Comparison of ENCODE assay signal across 11 cellular contexts in genomic region chr19:17679526-17680234, GRCh38. TPM values are rescaled to one million over a fixed set of nuclear protein-coding genes. Genes with fewer than 3 reads are reported as not detected.
A peak's percentile ranks its signal among the peaks of the same experiment; 100 is the strongest.
DNase-seq lines count a peak whose midpoint lies in the region; ATAC-seq and TF ChIP-seq lines count a peak whose summit lies in the region.
"Had no signal": no experiment of that assay in that cellular context is flagged by ENCODE, and none has a peak within 500 bp of the region (broad histone marks: within the 10 kb centered on the region; RNA-seq: fewer than 3 reads in every experiment).

No MANE protein-coding gene starts in this region.

- peaks cover 6% of the 10 kb centered on the region; the same call in 1 of the 2 replicates for H3K4me1 ChIP-seq in iPS-20b (ENCODE audit: insufficient read depth, low read length)

- peaks cover 12% of the 10 kb centered on the region for H3K27me3 ChIP-seq in iPS-20b (ENCODE audit: insufficient read depth, low read length)

- H3K4me3 ChIP-seq in iPS-20b (ENCODE audit: low read length) = peak overlapping the region; percentile 58; the same call in 1 of the 2 replicates

- ATAC-seq in activated naive CD8-positive, alpha-beta T cell treated with anti-CD3 and anti-CD28 coated beads, Interleukin-2, amount 50 U/mL, for 24 hours = no peak
- ATAC-seq in HG03521 (IDR thresholded peaks at IDR 0.05; ENCODE audit: unreplicated experiment) = no peak
- ATAC-seq in GM19035 (IDR thresholded peaks at IDR 0.05; ENCODE audit: unreplicated experiment) = no peak

- no peaks in the 10 kb centered on the region for H3K9me3 Mint-ChIP-seq in activated CD4-positive, alpha-beta T cell treated with anti-CD3 and anti-CD28 coated beads, Interleukin-2, amount 10 ng/mL, durations not matched to agents 24 days and 14 days
- H3K9me3 Mint-ChIP-seq in activated naive CD8-positive, alpha-beta T cell treated with anti-CD3 and anti-CD28 coated beads, Interleukin-2, amount 50 U/mL, for 24 hours = no peaks in the 10 kb centered on the region
- H3K9me3 Mint-ChIP-seq: activated CD4-positive, alpha-beta T cell treated with anti-CD3 and anti-CD28 coated beads, Interleukin-2, amount 10 ng/mL, durations not matched to agents 7 days and 5 days had no signal

- peaks cover 37% of the 10 kb centered on the region for H3K27me3 Mint-ChIP-seq in activated CD4-positive, alpha-beta T cell treated with anti-CD3 and anti-CD28 coated beads, Interleukin-2, amount 10 ng/mL, durations not matched to agents 24 days and 14 days
- peaks cover 70% of the 10 kb centered on the region for H3K27me3 Mint-ChIP-seq in activated naive CD8-positive, alpha-beta T cell treated with anti-CD3 and anti-CD28 coated beads, Interleukin-2, amount 50 U/mL, for 24 hours

- H3K36me3 Mint-ChIP-seq in activated CD4-positive, alpha-beta T cell treated with anti-CD3 and anti-CD28 coated beads, Interleukin-2, amount 10 ng/mL, durations not matched to agents 24 days and 14 days (ENCODE audit: low read depth) = no peaks in the 10 kb centered on the region
- no peaks in the 10 kb centered on the region for H3K36me3 Mint-ChIP-seq in activated naive CD8-positive, alpha-beta T cell treated with anti-CD3 and anti-CD28 coated beads, Interleukin-2, amount 50 U/mL, for 24 hours (ENCODE audit: low read depth)

- H3K4me3 Mint-ChIP-seq in activated CD4-positive, alpha-beta T cell treated with anti-CD3 and anti-CD28 coated beads, Interleukin-2, amount 10 ng/mL, durations not matched to agents 24 days and 14 days = peak overlapping the region; percentile 43
- peak overlapping the region; percentile 40 for H3K4me3 Mint-ChIP-seq in activated naive CD8-positive, alpha-beta T cell treated with anti-CD3 and anti-CD28 coated beads, Interleukin-2, amount 50 U/mL, for 24 hours
- H3K4me3 Mint-ChIP-seq: activated CD4-positive, alpha-beta T cell treated with anti-CD3 and anti-CD28 coated beads, Interleukin-2, amount 10 ng/mL, durations not matched to agents 7 days and 5 days had no signal

- no peak for TF ChIP-seq CTCF in GM20000 (IDR thresholded peaks at IDR 0.05; ENCODE audit: extremely low read depth, missing control alignments)

- 0 out of 2 replicates have a peak, but pooled peaks cover under 1% of the 10 kb centered on the region for H3K36me3 ChIP-seq in iPS-20b (ENCODE audit: insufficient read depth, low read depth, low read length)

- DNase-seq in activated CD4-positive, alpha-beta T cell treated with anti-CD3 and anti-CD28 coated beads, Interleukin-2, amount 10 ng/mL, durations not matched to agents 24 days and 14 days = no peak
- DNase-seq in activated CD4-positive, alpha-beta T cell treated with anti-CD3 and anti-CD28 coated beads, Interleukin-2, amount 50 U/mL, for 1 hour = no peak
- DNase-seq in activated naive CD8-positive, alpha-beta T cell treated with anti-CD3 and anti-CD28 coated beads, Interleukin-2, amount 50 U/mL, for 24 hours = no peak
- DNase-seq in GM20000 (ENCODE audit: low spot score) = no peak
- DNase-seq: NCI-H1048 had no signal

- intact Hi-C loops in activated CD4-positive, alpha-beta T cell treated with anti-CD3 and anti-CD28 coated beads, Interleukin-2, amount 10 ng/mL, durations not matched to agents 24 days and 14 days (cut with micrococcal nuclease) = no loop called here

- H3K9ac ChIP-seq in iPS-20b (ENCODE audit: low read depth, low read length) = peak overlapping the region; percentile 45; the same call in 1 of the 2 replicates

- no peaks in the 10 kb centered on the region for H3K9me3 ChIP-seq in iPS-20b (ENCODE audit: insufficient read depth, low read depth, low read length)

- peaks cover 2% of the 10 kb centered on the region for H3K4me1 Mint-ChIP-seq in activated CD4-positive, alpha-beta T cell treated with anti-CD3 and anti-CD28 coated beads, Interleukin-2, amount 10 ng/mL, durations not matched to agents 24 days and 14 days
- H3K4me1 Mint-ChIP-seq in activated naive CD8-positive, alpha-beta T cell treated with anti-CD3 and anti-CD28 coated beads, Interleukin-2, amount 50 U/mL, for 24 hours = peaks cover 9% of the 10 kb centered on the region

- H3K27ac ChIP-seq in iPS-20b (ENCODE audit: low read length) (no peak overlapping the region), temporal lobe (ENCODE audit: low read depth, low read length) (peak overlapping the region; percentile 59)

- no peak overlapping the region for H3K27ac Mint-ChIP-seq in activated CD4-positive, alpha-beta T cell treated with anti-CD3 and anti-CD28 coated beads, Interleukin-2, amount 10 ng/mL, durations not matched to agents 24 days and 14 days
- no peak overlapping the region for H3K27ac Mint-ChIP-seq in activated naive CD8-positive, alpha-beta T cell treated with anti-CD3 and anti-CD28 coated beads, Interleukin-2, amount 50 U/mL, for 24 hours
- H3K27ac Mint-ChIP-seq: activated CD4-positive, alpha-beta T cell treated with anti-CD3 and anti-CD28 coated beads, Interleukin-2, amount 10 ng/mL, durations not matched to agents 7 days and 5 days had no signal

RNA-seq across cellular contexts. Expression of gene UNC13A, which starts 8.5 kb away (rescaled TPM):
- total RNA-seq in activated CD4-positive, alpha-beta T cell treated with anti-CD3 and anti-CD28 coated beads, Interleukin-2, amount 10 ng/mL, durations not matched to agents 24 days and 14 days = 0.02 TPM in 2 replicates
- total RNA-seq in temporal lobe = 43.5 TPM
- total RNA-seq: subcutaneous adipose tissue had no signal

RNA-seq across cellular contexts. Expression of gene MAP1S, which starts 39.6 kb away (rescaled TPM):
- total RNA-seq in activated CD4-positive, alpha-beta T cell treated with anti-CD3 and anti-CD28 coated beads, Interleukin-2, amount 10 ng/mL, durations not matched to agents 24 days and 14 days = 69.0 and 70.3 TPM in 2 replicates
- 62.2 TPM for total RNA-seq in temporal lobe

Comparison
In these comparisons a context has a peak if more than half of its experiments do, and no peak if none do; other contexts are left out.
1. RNA of gene UNC13A, which starts 8.5 kb away (total RNA-seq): 43.5 TPM in temporal lobe (single experiment); 0.02 TPM in activated CD4-positive, alpha-beta T cell treated with anti-CD3 and anti-CD28 coated beads, Interleukin-2, amount 10 ng/mL, durations not matched to agents 24 days and 14 days; every median in the first group is over 10 times any median in the second.